Comparison of ENCODE assay signal across 15 cellular contexts in the genomic region with DNA sequence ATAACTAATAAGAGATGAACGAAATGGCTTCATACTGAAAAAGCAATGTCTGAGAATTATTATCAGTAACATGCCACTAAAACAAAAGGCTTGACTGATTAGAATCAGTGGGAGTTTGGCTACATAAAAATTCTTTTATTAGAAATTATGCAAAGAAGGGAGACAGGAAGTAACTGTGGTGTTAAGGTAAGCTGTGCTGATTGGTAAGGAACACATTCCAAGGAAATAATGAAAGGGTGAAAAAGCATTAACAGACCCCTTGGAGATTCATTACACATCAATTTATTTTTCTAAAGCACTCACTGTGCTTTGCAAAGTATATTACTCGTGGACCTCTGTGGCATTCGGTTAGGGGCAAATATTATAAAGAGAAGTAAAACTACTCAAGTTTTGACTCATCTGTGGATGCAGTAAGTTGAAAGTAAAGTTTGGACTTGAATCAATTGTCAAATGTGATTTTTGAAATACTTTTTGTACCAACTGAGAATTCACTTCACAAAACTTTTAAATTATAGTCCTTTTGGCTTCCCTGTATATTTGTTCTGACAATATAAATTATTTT.
A peak's percentile ranks its signal among the peaks of the same experiment; 100 is the strongest.
DNase-seq lines count a peak whose midpoint lies in the region; ATAC-seq and TF ChIP-seq lines count a peak whose summit lies in the region.
"Had no signal": no experiment of that assay in that cellular context is flagged by ENCODE, and none has a peak within 500 bp of the region (broad histone marks: within the 10 kb centered on the region; RNA-seq: fewer than 3 reads in every experiment).

No MANE protein-coding gene starts in this region.

- no peaks in the 10 kb centered on the region for H3K27me3 Mint-ChIP-seq in neural progenitor cell (ENCODE audit: insufficient read depth, low read depth)
- peaks cover 3% of the 10 kb centered on the region for H3K27me3 Mint-ChIP-seq in activated naive CD4-positive, alpha-beta T cell treated with anti-CD3 and anti-CD28 coated beads, Interleukin-2, amount 10 ng/mL, durations not matched to agents 7 days and 5 days

- DNase-seq in HCT116 (ENCODE audit: low read depth, low spot score) (no peak), neural progenitor cell (ENCODE audit: low spot score) (no peak), suprapubic skin (ENCODE audit: low spot score in 2 of 2) (no peak), CD1c-positive myeloid dendritic cell (ENCODE audit: extremely low spot score) (no peak)
- no peak for DNase-seq in stimulated activated CD8-positive, alpha-beta memory T cell treated with anti-CD3 and anti-CD28 coated beads, Interleukin-4, amount 100 ng/mL, for 48 hours
- DNase-seq in activated naive CD4-positive, alpha-beta T cell treated with anti-CD3 and anti-CD28 coated beads, Interleukin-2, amount 10 ng/mL, durations not matched to agents 7 days and 5 days: no peak
- DNase-seq: activated CD4-positive, alpha-beta memory T cell treated with anti-CD3 and anti-CD28 coated beads, Interleukin-2, amount 10 ng/mL, durations not matched to agents 7 days and 5 days; activated naive CD4-positive, alpha-beta T cell; CD4-positive, CD25-positive, alpha-beta regulatory T cell; Peyer's patch; stimulated activated CD4-positive, alpha-beta T cell treated with anti-CD3 and anti-CD28 coated beads, Interleukin-4, amount 100 ng/mL, for 24 hours; T-helper 9 cell had no signal

- H4K20me1 ChIP-seq in HCT116 (ENCODE audit: insufficient read depth) (no peaks in the 10 kb centered on the region), neural progenitor cell (ENCODE audit: low read depth) (no peaks in the 10 kb centered on the region)

- H3K27ac Mint-ChIP-seq in neural progenitor cell: no peak overlapping the region
- H3K27ac Mint-ChIP-seq in activated naive CD4-positive, alpha-beta T cell treated with anti-CD3 and anti-CD28 coated beads, Interleukin-2, amount 10 ng/mL, durations not matched to agents 7 days and 5 days: no peak overlapping the region
- H3K27ac Mint-ChIP-seq: activated CD4-positive, alpha-beta memory T cell treated with anti-CD3 and anti-CD28 coated beads, Interleukin-2, amount 10 ng/mL, durations not matched to agents 7 days and 5 days; CD4-positive, CD25-positive, alpha-beta regulatory T cell had no signal

- no peak overlapping the region for H3K9ac ChIP-seq in HCT116 (ENCODE audit: low read length)
- H3K9ac ChIP-seq in neural progenitor cell: no peak overlapping the region

- H3K4me1 ChIP-seq in HCT116 (ENCODE audit: control insufficient read depth in 1 of 2, insufficient read depth in 2 of 2, low read length in 2 of 2) (no peaks in the 10 kb centered on the region), neural progenitor cell (peaks cover 8% of the 10 kb centered on the region), suprapubic skin (no peaks in the 10 kb centered on the region)
- H3K4me1 ChIP-seq: Peyer's patch had no signal

- TF ChIP-seq RAD21 in HCT116 (IDR thresholded peaks at IDR 0.05; ENCODE audit: low read depth): no peak

- no peaks in the 10 kb centered on the region for H3K9me2 ChIP-seq in HCT116 (ENCODE audit: insufficient read depth)

- H3K9me3 ChIP-seq in HCT116 (ENCODE audit: control insufficient read depth in 1 of 2, insufficient read depth in 1 of 2, low read depth in 1 of 2, low read length in 2 of 2) (no peaks in the 10 kb centered on the region), neural progenitor cell (ENCODE audit: low read depth) (no peaks in the 10 kb centered on the region), suprapubic skin (no peaks in the 10 kb centered on the region)
- H3K9me3 ChIP-seq: Peyer's patch had no signal

- H3K36me3 ChIP-seq in HCT116 (ENCODE audit: control insufficient read depth in 1 of 2, insufficient read depth in 2 of 2, low read length in 2 of 2) (no peaks in the 10 kb centered on the region), neural progenitor cell (no peaks in the 10 kb centered on the region), suprapubic skin (no peaks in the 10 kb centered on the region)
- H3K36me3 ChIP-seq: Peyer's patch had no signal

- no peaks in the 10 kb centered on the region for H3K79me2 ChIP-seq in HCT116 (ENCODE audit: insufficient read depth, low read length)
- no peaks in the 10 kb centered on the region for H3K79me2 ChIP-seq in neural progenitor cell (ENCODE audit: low read depth)

- no peaks in the 10 kb centered on the region for H3F3A ChIP-seq in neural progenitor cell (ENCODE audit: low read depth)

- H3K9me3 Mint-ChIP-seq in neural progenitor cell: peaks cover 2% of the 10 kb centered on the region
- H3K9me3 Mint-ChIP-seq in activated naive CD4-positive, alpha-beta T cell treated with anti-CD3 and anti-CD28 coated beads, Interleukin-2, amount 10 ng/mL, durations not matched to agents 7 days and 5 days: no peaks in the 10 kb centered on the region
- H3K9me3 Mint-ChIP-seq: activated CD4-positive, alpha-beta memory T cell treated with anti-CD3 and anti-CD28 coated beads, Interleukin-2, amount 10 ng/mL, durations not matched to agents 7 days and 5 days; CD4-positive, CD25-positive, alpha-beta regulatory T cell; central memory CD8-positive, alpha-beta T cell had no signal

- TF ChIP-seq CTCF in HCT116 (IDR thresholded peaks at IDR 0.05 in 2 of 3, conservative IDR thresholded peaks at IDR 0.05 in 1 of 3; ENCODE audit: borderline replicate concordance in 1 of 3, insufficient read depth in 1 of 3, low read depth in 2 of 3, low read length in 2 of 3) (no peak), neural progenitor cell (IDR thresholded peaks at IDR 0.05) (no peak), suprapubic skin (IDR thresholded peaks at IDR 0.05) (no peak)

- WGBS in suprapubic skin: 40% methylated on average over 3 of the region's 3 CpGs

- TF ChIP-seq POLR2A in HCT116 (IDR thresholded peaks at IDR 0.05; ENCODE audit: borderline replicate concordance, extremely low read depth, insufficient read depth, insufficient read length): no peak
- TF ChIP-seq POLR2A in suprapubic skin (IDR thresholded peaks at IDR 0.05): no peak

- H3K36me3 Mint-ChIP-seq in neural progenitor cell: no peaks in the 10 kb centered on the region
- no peaks in the 10 kb centered on the region for H3K36me3 Mint-ChIP-seq in activated naive CD4-positive, alpha-beta T cell treated with anti-CD3 and anti-CD28 coated beads, Interleukin-2, amount 10 ng/mL, durations not matched to agents 7 days and 5 days
- H3K36me3 Mint-ChIP-seq: CD4-positive, CD25-positive, alpha-beta regulatory T cell had no signal

- no peak overlapping the region for H3K4me3 Mint-ChIP-seq in neural progenitor cell
- H3K4me3 Mint-ChIP-seq in activated naive CD4-positive, alpha-beta T cell treated with anti-CD3 and anti-CD28 coated beads, Interleukin-2, amount 10 ng/mL, durations not matched to agents 7 days and 5 days: no peak overlapping the region
- H3K4me3 Mint-ChIP-seq: activated CD4-positive, alpha-beta memory T cell treated with anti-CD3 and anti-CD28 coated beads, Interleukin-2, amount 10 ng/mL, durations not matched to agents 7 days and 5 days; CD4-positive, CD25-positive, alpha-beta regulatory T cell; central memory CD8-positive, alpha-beta T cell had no signal

- no peak for TF ChIP-seq EP300 in suprapubic skin (IDR thresholded peaks at IDR 0.05)

- CTCF ChIA-PET in HCT116 (lab: Charles Lee): interaction anchor here (1.3 kb wide), 1 partner anchor 33 kb away, joined by 4 read pairs; no protein-coding TSS in a partner anchor
- CTCF ChIA-PET in activated naive CD4-positive, alpha-beta T cell treated with anti-CD3 and anti-CD28 coated beads, Interleukin-2, amount 10 ng/mL, durations not matched to agents 7 days and 5 days (lab: Charles Lee): no interaction called here

- BruUV-seq in HCT116 (replicated peaks; lab: Mats Ljungman, UMichigan): no TSS peak

- RAD21 ChIA-PET in HCT116 (lab: Charles Lee; ENCODE audit: low non-redundant PET in 1 of 2, low total read pairs in 2 of 2, uncharacterized antibody in 2 of 2, unreplicated experiment in 2 of 2): no interaction called here

- POLR2A ChIA-PET in HCT116 (lab: Charles Lee): no interaction called here

- H3K4me2 ChIP-seq in HCT116 (ENCODE audit: low read length): no peak overlapping the region
- no peak overlapping the region for H3K4me2 ChIP-seq in neural progenitor cell

- peak; percentile 98 for ATAC-seq in GM18868 (IDR thresholded peaks at IDR 0.05; ENCODE audit: unreplicated experiment)
- no peak for ATAC-seq in HCT116
- ATAC-seq in HG03442 (IDR thresholded peaks at IDR 0.05; ENCODE audit: unreplicated experiment): peak; percentile 93

- peak overlapping the region; percentile 64 for H2AFZ ChIP-seq in HCT116 (ENCODE audit: low read depth, low read length, poor library complexity, severe bottlenecking)
- H2AFZ ChIP-seq in neural progenitor cell (replicated peaks): peak overlapping the region; percentile 59

- H3K27ac ChIP-seq in HCT116 (ENCODE audit: low read depth, low read length) (no peak overlapping the region), neural progenitor cell (no peak overlapping the region), suprapubic skin (no peak overlapping the region)
- H3K27ac ChIP-seq: Peyer's patch had no signal

- H3K4me1 Mint-ChIP-seq in neural progenitor cell: peaks cover 10% of the 10 kb centered on the region
- H3K4me1 Mint-ChIP-seq in activated naive CD4-positive, alpha-beta T cell treated with anti-CD3 and anti-CD28 coated beads, Interleukin-2, amount 10 ng/mL, durations not matched to agents 7 days and 5 days: no peaks in the 10 kb centered on the region
- H3K4me1 Mint-ChIP-seq: activated CD4-positive, alpha-beta memory T cell treated with anti-CD3 and anti-CD28 coated beads, Interleukin-2, amount 10 ng/mL, durations not matched to agents 7 days and 5 days; CD4-positive, CD25-positive, alpha-beta regulatory T cell; central memory CD8-positive, alpha-beta T cell had no signal

- intact Hi-C loops in HCT116 (cut with micrococcal nuclease): no loop called here

- H3K4me3 ChIP-seq in HCT116 (replicated peaks in 1 of 2; ENCODE audit: low read depth in 1 of 2, low read length in 2 of 2): no peak overlapping the region
- no peak overlapping the region for H3K4me3 ChIP-seq in neural progenitor cell
- H3K4me3 ChIP-seq in suprapubic skin: no peak overlapping the region
- H3K4me3 ChIP-seq: Peyer's patch had no signal

- H3K27me3 ChIP-seq in HCT116 (ENCODE audit: insufficient read depth, low read length) (no peaks in the 10 kb centered on the region), neural progenitor cell (no peaks in the 10 kb centered on the region), suprapubic skin (no peaks in the 10 kb centered on the region)
- H3K27me3 ChIP-seq: Peyer's patch had no signal

TF ChIP-seq in HCT116, 20 proteins besides CTCF, POLR2A, EP300 and RAD21 (continues in another document):
- TF ChIP-seq FOSL1 (IDR thresholded peaks at IDR 0.05; ENCODE audit: low read depth): no peak
- TF ChIP-seq SIN3A (IDR thresholded peaks at IDR 0.05; ENCODE audit: low read depth): no peak
- no peak for TF ChIP-seq YY1 (IDR thresholded peaks at IDR 0.05; ENCODE audit: extremely low read depth, insufficient replicate concordance, low read depth, low read length)
- no peak for TF ChIP-seq JUND (IDR thresholded peaks at IDR 0.05)
- no peak for TF ChIP-seq TCF7L2 (IDR thresholded peaks at IDR 0.05; ENCODE audit: borderline replicate concordance, extremely low read depth, insufficient read depth, insufficient read length)
- no peak for TF ChIP-seq CBX3 (IDR thresholded peaks at IDR 0.05; ENCODE audit: low read depth)
- TF ChIP-seq ELF1 (IDR thresholded peaks at IDR 0.05; ENCODE audit: borderline replicate concordance, low read depth): no peak
- no peak for TF ChIP-seq EGR1 (IDR thresholded peaks at IDR 0.05; ENCODE audit: low read depth)
